Comparison of ENCODE assay signal across 11 cellular contexts in the genomic region with DNA sequence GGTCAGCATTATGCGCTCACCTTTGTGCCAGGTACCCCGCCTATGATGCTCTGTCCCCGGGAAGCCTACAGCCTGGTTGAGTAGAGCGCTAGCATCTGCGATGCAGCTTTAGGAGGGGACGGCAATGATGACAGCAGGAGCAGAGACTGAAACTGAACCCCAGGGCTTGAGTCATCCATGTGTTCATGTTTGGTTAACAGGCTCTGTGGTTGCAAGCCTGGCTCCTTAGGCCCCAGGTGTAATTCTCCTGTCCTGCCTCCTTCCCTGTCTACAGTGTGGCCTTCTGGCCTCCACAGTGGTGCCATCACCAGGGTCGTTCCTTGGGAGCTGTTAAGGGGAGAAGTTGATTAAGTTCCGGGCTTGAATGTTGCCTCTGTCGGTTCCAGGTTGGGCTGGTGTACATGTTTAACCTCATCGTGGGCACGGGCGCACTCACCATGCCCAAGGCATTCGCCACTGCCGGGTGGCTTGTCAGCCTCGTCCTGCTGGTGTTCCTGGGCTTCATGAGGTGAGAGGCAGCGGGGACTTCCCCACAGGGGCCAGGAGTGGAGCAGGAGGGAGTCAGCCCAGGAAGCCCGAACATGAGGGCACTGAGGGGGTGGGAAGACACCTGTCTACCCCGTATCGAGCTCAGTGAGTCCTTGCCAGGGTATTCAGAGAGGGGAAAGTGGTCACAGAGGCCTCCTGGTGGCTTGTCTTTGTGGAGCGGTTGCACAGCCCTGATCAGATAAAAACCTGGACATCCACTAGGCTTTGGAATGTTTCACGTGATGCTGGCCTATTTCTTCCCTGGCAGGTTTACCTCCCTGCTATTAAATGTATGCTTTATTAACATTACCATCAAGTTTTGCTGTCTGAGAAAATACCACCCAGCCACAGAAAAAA. TPM values are rescaled to one million over a fixed set of nuclear protein-coding genes. Genes with fewer than 3 reads are reported as not detected.
DNase-seq lines count a peak whose midpoint lies in the region; ATAC-seq, FAIRE-seq and TF ChIP-seq lines count a peak whose summit lies in the region.
"Had no signal": no experiment of that assay in that cellular context is flagged by ENCODE, and none has a peak within 500 bp of the region (broad histone marks: within the 10 kb centered on the region; RNA-seq: fewer than 3 reads in every experiment).

No MANE protein-coding gene starts in this region.

- 91% methylated on average over 15 of the region's 21 CpGs for WGBS in HepG2 (ENCODE audit: low lambda C conversion rate)

- intact Hi-C loops in CD14-positive monocyte (cut with micrococcal nuclease) (no loop called here), HepG2 (cut with micrococcal nuclease; ENCODE audit: unreplicated experiment) (no loop called here), uterus (cut with DNase I; ENCODE audit: low total_unique reads) (no loop called here)

- H3K27me3 Mint-ChIP-seq in CD14-positive monocyte (ENCODE audit: low read depth in 3 of 3): peaks cover 0 to 1% (median 0%) of the 10 kb centered on the region in 3 donors
- H3K27me3 Mint-ChIP-seq in HFFc6 (ENCODE audit: insufficient read depth): no peaks in the 10 kb centered on the region; the same call in 1 of the 2 replicates
- H3K27me3 Mint-ChIP-seq in activated T-cell treated with anti-CD3 and anti-CD28 coated beads, Interleukin-2, amount 50 U/mL, for 72 hours (ENCODE audit: low read depth): no peaks in the 10 kb centered on the region

- TF ChIP-seq POLR2A in HepG2 (IDR thresholded peaks at IDR 0.05; ENCODE audit: insufficient read depth in 1 of 2, low read depth in 2 of 2, low read length in 2 of 2): no peak
- TF ChIP-seq POLR2A in uterus (IDR thresholded peaks at IDR 0.05): no peak

- FAIRE-seq in HepG2 (lab: Jason Lieb, UNC): no peak

- TF ChIP-seq EP300 in HepG2 (IDR thresholded peaks at IDR 0.05; ENCODE audit: low read depth in 2 of 2, low read length in 2 of 2) (no peak), HepG2 (CRISPR knock-in tag; IDR thresholded peaks at IDR 0.05; ENCODE audit: borderline replicate concordance) (no peak)

- 0 out of 2 replicates have a peak, but pooled peaks have one; percentile 14 for TF ChIP-seq RAD21 in HepG2 (CRISPR knock-in tag; IDR thresholded peaks at IDR 0.05)

- POLR2A ChIA-PET in HepG2 (lab: Yijun Ruan, JAX): no interaction called here

- H3K9me3 Mint-ChIP-seq in CD14-positive monocyte (no peaks in the 10 kb centered on the region), HFFc6 (no peaks in the 10 kb centered on the region)
- no peaks in the 10 kb centered on the region for H3K9me3 Mint-ChIP-seq in activated T-cell treated with anti-CD3 and anti-CD28 coated beads, Interleukin-2, amount 50 U/mL, for 72 hours

- H3K36me3 Mint-ChIP-seq in CD14-positive monocyte (peaks cover 75 to 81% of the 10 kb centered on the region in 2 donors), HFFc6 (ENCODE audit: low read depth) (0 out of 2 replicates have a peak, but pooled peaks cover 2% of the 10 kb centered on the region)
- H3K36me3 Mint-ChIP-seq in activated T-cell treated with anti-CD3 and anti-CD28 coated beads, Interleukin-2, amount 50 U/mL, for 72 hours (ENCODE audit: insufficient read depth in 2 of 2): peaks cover 0 to 5% of the 10 kb centered on the region in 2 donors

- H3K79me2 ChIP-seq in HepG2 (ENCODE audit: insufficient read depth, low read length): no peaks in the 10 kb centered on the region

- DNase-seq in CD14-positive monocyte (ENCODE audit: low spot score) (no peak), HFFc6 (no peak), HepG2 (ENCODE audit: low spot score) (no peak), NCI-H187 (lab: John Stamatoyannopoulos, UW) (no peak), uterus (no peak), foreskin fibroblast (no peak), amniotic stem cell (lab: John Stamatoyannopoulos, UW) (no peak)
- DNase-seq in activated T-cell treated with anti-CD3 and anti-CD28 coated beads, Interleukin-2, amount 50 U/mL, for 72 hours: peak; percentile 45 to 59
- DNase-seq: erythroblast had no signal

- in situ Hi-C loops in HepG2 (cut with HindIII; ENCODE audit: extremely low pct_ligation_motif_present, low pct_unique_long_range_greater_than_20kb): no loop called here

- H3K27ac ChIP-seq in HepG2 (ENCODE audit: extremely low read length, insufficient read depth, low read length) (no peak overlapping the region), uterus (no peak overlapping the region)
- H3K27ac ChIP-seq: right atrium auricular region, vagina had no signal

- H3K4me3 Mint-ChIP-seq in CD14-positive monocyte (peak overlapping the region in 1 of 2 donors; percentile 83), HFFc6 (no peak overlapping the region)
- H3K4me3 Mint-ChIP-seq in activated T-cell treated with anti-CD3 and anti-CD28 coated beads, Interleukin-2, amount 50 U/mL, for 72 hours: peak overlapping the region; percentile 61 to 63

- H3K4me1 ChIP-seq in HepG2 (ENCODE audit: insufficient read depth, low read length) (no peaks in the 10 kb centered on the region), uterus (no peaks in the 10 kb centered on the region)
- H3K4me1 ChIP-seq: right atrium auricular region, vagina had no signal

- H3K36me3 ChIP-seq in HepG2 (replicated peaks in 1 of 2; ENCODE audit: control insufficient read depth in 1 of 2, insufficient read depth in 2 of 2, low read length in 2 of 2) (peaks cover under 1 to 12% of the 10 kb centered on the region in 2 experiments; a peak in 4 of 5 replicates), uterus (no peaks in the 10 kb centered on the region)

- H3K4me2 ChIP-seq in HepG2 (ENCODE audit: low read depth, low read length): no peak overlapping the region

- no peaks in the 10 kb centered on the region for H3K9me3 ChIP-seq in HepG2 (ENCODE audit: low read length)
- H3K9me3 ChIP-seq in uterus: no peaks in the 10 kb centered on the region
- H3K9me3 ChIP-seq: right atrium auricular region, vagina had no signal

- no peaks in the 10 kb centered on the region for H3K27me3 ChIP-seq in HepG2 (ENCODE audit: control insufficient read depth in 1 of 2, insufficient read depth in 2 of 2, low read length in 2 of 2)
- H3K27me3 ChIP-seq in uterus: no peaks in the 10 kb centered on the region
- H3K27me3 ChIP-seq: right atrium auricular region, vagina had no signal

- H2AFZ ChIP-seq in HepG2 (ENCODE audit: low read length): no peak overlapping the region

- H3K4me1 Mint-ChIP-seq in CD14-positive monocyte: peaks cover 97% of the 10 kb centered on the region
- no peaks in the 10 kb centered on the region; the same call in 1 of the 2 replicates for H3K4me1 Mint-ChIP-seq in HFFc6 (ENCODE audit: low read depth)
- peaks cover 64% of the 10 kb centered on the region for H3K4me1 Mint-ChIP-seq in activated T-cell treated with anti-CD3 and anti-CD28 coated beads, Interleukin-2, amount 50 U/mL, for 72 hours (ENCODE audit: low read depth)

- H3K4me3 ChIP-seq in HepG2 (replicated peaks in 1 of 3; ENCODE audit: insufficient read depth in 1 of 3, low read depth in 2 of 3, low read length in 3 of 3) (no peak overlapping the region), uterus (no peak overlapping the region), foreskin fibroblast (ENCODE audit: low read depth in 1 of 2, low read length in 2 of 2) (no peak overlapping the region)
- H3K4me3 ChIP-seq: right atrium auricular region, vagina had no signal

- peak; percentile 23 for TF ChIP-seq CTCF in CD14-positive monocyte (IDR thresholded peaks at IDR 0.05)
- peak; percentile 39 for TF ChIP-seq CTCF in HFFc6 (IDR thresholded peaks at IDR 0.05)
- peak; percentile 50 for TF ChIP-seq CTCF in HepG2 (CRISPR knock-in tag; IDR thresholded peaks at IDR 0.05)
- no peak for TF ChIP-seq CTCF in uterus (IDR thresholded peaks at IDR 0.05)
- TF ChIP-seq CTCF in foreskin fibroblast (IDR thresholded peaks at IDR 0.05; ENCODE audit: low read depth, low read length): no peak

- ATAC-seq in activated T-cell treated with anti-CD3 and anti-CD28 coated beads, Interleukin-2, amount 50 U/mL, for 72 hours (replicated peaks in 1 of 2): peak; percentile 84 to 90
- ATAC-seq in HepG2: peak; percentile 49

- BruUV-seq in HepG2 (replicated peaks; lab: Mats Ljungman, UMichigan): no TSS peak

- H4K20me1 ChIP-seq in HepG2 (ENCODE audit: insufficient read depth, low read length): no peaks in the 10 kb centered on the region

- H3K27ac Mint-ChIP-seq in CD14-positive monocyte (peak overlapping the region; percentile 93 to 100 (median 97)), HFFc6 (no peak overlapping the region)
- H3K27ac Mint-ChIP-seq in activated T-cell treated with anti-CD3 and anti-CD28 coated beads, Interleukin-2, amount 50 U/mL, for 72 hours: no peak overlapping the region

- CTCF ChIA-PET in HepG2 (lab: Yijun Ruan, JAX; ENCODE audit: low intra/inter-chr PET ratio, low total read pairs): interaction anchor here (1.2 to 1.8 kb wide), 2 partner anchors 37 to 40 kb away, joined by 3 to 7 read pairs; a partner anchor contains a TSS

- no peak overlapping the region for H3K9ac ChIP-seq in HepG2 (ENCODE audit: insufficient read depth, low read depth, low read length)

RNA-seq across cellular contexts. Expression of a gene that starts 9.2 kb away (rescaled TPM):
- 1 to 10 TPM; 7.1 to 7.8 TPM for polyA plus RNA-seq in CD14-positive monocyte
- total RNA-seq in HFFc6 (2021; fragmentation: NEBNext Ultra II Directional; extraction: Animal tissue kit (Norgen Biotek cat#: 25700)): 10 to 100 TPM; 40.9 to 50.7 (median 46.6) TPM
- 10 to 100 TPM; 49.7 to 58.4 TPM for total RNA-seq in activated T-cell treated with anti-CD3 and anti-CD28 coated beads, Interleukin-2, amount 50 U/mL, for 72 hours
- total RNA-seq in HepG2 (2016; rRNA removed; fragmentation: Illumina TruSeq; extraction: Trizol): 37.6 and 44.2 TPM in 2 replicates
- 16.5 and 18.6 TPM in 2 replicates for total RNA-seq in HepG2 (2016; cell fraction: cytosol; rRNA removed; fragmentation: Illumina TruSeq; extraction: Trizol; ENCODE audit: low read depth)
- 38.7 and 44.6 TPM in 2 replicates for total RNA-seq in HepG2 (2016; cell fraction: insoluble cytoplasmic fraction; rRNA removed; fragmentation: Illumina TruSeq; extraction: Trizol)
- 25.6 and 29.9 TPM in 2 replicates for total RNA-seq in HepG2 (2016; cell fraction: membrane; rRNA removed; fragmentation: Illumina TruSeq; extraction: Trizol)
- 44.5 and 46.0 TPM in 2 replicates for total RNA-seq in HepG2 (2016; cell fraction: nucleus; rRNA removed; fragmentation: Illumina TruSeq; extraction: Trizol)
- polyA plus RNA-seq in HepG2 (2011; rRNA removed): 39.7 and 49.8 TPM in 2 replicates
- polyA plus RNA-seq in HepG2 (2011; cell fraction: cytosol; rRNA removed): 37.1 and 45.5 TPM in 2 replicates
- 152 and 183 TPM in 2 replicates for polyA plus RNA-seq in HepG2 (2011; cell fraction: nucleus; rRNA removed)
- 37.3 and 50.6 TPM in 2 replicates for polyA plus RNA-seq in HepG2 (2012)
- 8.7 and 8.9 TPM in 2 replicates for polyA plus RNA-seq in HepG2 (2016; cell fraction: cytosol; fragmentation: Illumina TruSeq; extraction: Trizol; ENCODE audit: low read depth)
- 35.3 and 35.8 TPM in 2 replicates for polyA plus RNA-seq in HepG2 (2016; cell fraction: insoluble cytoplasmic fraction; fragmentation: Illumina TruSeq; extraction: Trizol; ENCODE audit: low read depth)
- 17.6 and 19.9 TPM in 2 replicates for polyA plus RNA-seq in HepG2 (2016; cell fraction: membrane; fragmentation: Illumina TruSeq; extraction: Trizol; ENCODE audit: low read depth)
- polyA plus RNA-seq in HepG2 (2016; cell fraction: nucleus; fragmentation: Illumina TruSeq; extraction: Trizol; ENCODE audit: insufficient read depth, low read depth): 74.0 and 80.9 TPM in 2 replicates
- polyA minus RNA-seq in HepG2 (2011; rRNA and poly(A)+ RNA removed; ENCODE audit: low replicate concordance): 32.3 and 53.7 TPM in 2 replicates
- 12.7 and 14.7 TPM in 2 replicates for polyA minus RNA-seq in HepG2 (2011; cell fraction: cytosol; rRNA and poly(A)+ RNA removed)
- polyA minus RNA-seq in HepG2 (2011; cell fraction: nucleus; rRNA and poly(A)+ RNA removed): 56.3 and 64.3 TPM in 2 replicates
- 10 to 100 TPM in 3 of 4 donors, 1 to 10 TPM in 1; 5.4 to 53.3 (median 33.9) TPM for total RNA-seq in uterus

RNA-seq across cellular contexts. Expression of a gene that starts 36.9 kb away (rescaled TPM):
- polyA plus RNA-seq in CD14-positive monocyte (100 to 1,000 TPM; 131 to 149 TPM), HepG2 (2011; rRNA removed) (266 and 269 TPM in 2 replicates)
- 10 to 100 TPM; 15.7 to 18.9 (median 17.5) TPM for total RNA-seq in HFFc6 (2021; fragmentation: NEBNext Ultra II Directional; extraction: Animal tissue kit (Norgen Biotek cat#: 25700))
- 10 to 100 TPM; 78.8 to 81.2 TPM for total RNA-seq in activated T-cell treated with anti-CD3 and anti-CD28 coated beads, Interleukin-2, amount 50 U/mL, for 72 hours
- total RNA-seq in HepG2 (2016; rRNA removed; fragmentation: Illumina TruSeq; extraction: Trizol) (138 and 169 TPM in 2 replicates), uterus (10 to 100 TPM in 3 of 4 donors, 1 to 10 TPM in 1; 3.3 to 16.9 (median 12.0) TPM)
- total RNA-seq in HepG2 (2016; cell fraction: cytosol; rRNA removed; fragmentation: Illumina TruSeq; extraction: Trizol; ENCODE audit: low read depth): 27.0 and 28.2 TPM in 2 replicates
- 118 and 171 TPM in 2 replicates for total RNA-seq in HepG2 (2016; cell fraction: insoluble cytoplasmic fraction; rRNA removed; fragmentation: Illumina TruSeq; extraction: Trizol)
- total RNA-seq in HepG2 (2016; cell fraction: membrane; rRNA removed; fragmentation: Illumina TruSeq; extraction: Trizol): 64.4 and 79.9 TPM in 2 replicates
- total RNA-seq in HepG2 (2016; cell fraction: nucleus; rRNA removed; fragmentation: Illumina TruSeq; extraction: Trizol): 75.3 and 85.2 TPM in 2 replicates
- polyA plus RNA-seq in HepG2 (2011; cell fraction: cytosol; rRNA removed): 232 and 243 TPM in 2 replicates
- 152 and 164 TPM in 2 replicates for polyA plus RNA-seq in HepG2 (2011; cell fraction: nucleus; rRNA removed)
- polyA plus RNA-seq in HepG2 (2012): 209 and 226 TPM in 2 replicates
- 52.4 and 55.7 TPM in 2 replicates for polyA plus RNA-seq in HepG2 (2016; cell fraction: cytosol; fragmentation: Illumina TruSeq; extraction: Trizol; ENCODE audit: low read depth)
- polyA plus RNA-seq in HepG2 (2016; cell fraction: insoluble cytoplasmic fraction; fragmentation: Illumina TruSeq; extraction: Trizol; ENCODE audit: low read depth): 275 and 359 TPM in 2 replicates
- polyA plus RNA-seq in HepG2 (2016; cell fraction: membrane; fragmentation: Illumina TruSeq; extraction: Trizol; ENCODE audit: low read depth): 109 and 126 TPM in 2 replicates
- polyA plus RNA-seq in HepG2 (2016; cell fraction: nucleus; fragmentation: Illumina TruSeq; extraction: Trizol; ENCODE audit: insufficient read depth, low read depth): 248 and 253 TPM in 2 replicates
- polyA minus RNA-seq in HepG2 (2011; rRNA and poly(A)+ RNA removed; ENCODE audit: low replicate concordance): 92.0 and 295 TPM in 2 replicates
- polyA minus RNA-seq in HepG2 (2011; cell fraction: cytosol; rRNA and poly(A)+ RNA removed): 130 and 139 TPM in 2 replicates
- 62.8 and 68.1 TPM in 2 replicates for polyA minus RNA-seq in HepG2 (2011; cell fraction: nucleus; rRNA and poly(A)+ RNA removed)

RNA-seq across cellular contexts. Expression of a gene that starts 48.3 kb away (rescaled TPM):
- 10 to 100 TPM; 26.8 to 40.9 TPM for polyA plus RNA-seq in CD14-positive monocyte
- total RNA-seq in HFFc6 (2021; fragmentation: NEBNext Ultra II Directional; extraction: Animal tissue kit (Norgen Biotek cat#: 25700)): under 1 TPM in 3 of 6 experiments, not detected in 3; 0.11 to 0.28 (median 0.12) TPM
- 10 to 100 TPM; 13.6 to 18.1 TPM for total RNA-seq in activated T-cell treated with anti-CD3 and anti-CD28 coated beads, Interleukin-2, amount 50 U/mL, for 72 hours
- total RNA-seq in HepG2 (2016; rRNA removed; fragmentation: Illumina TruSeq; extraction: Trizol): 0.91 and 1.1 TPM in 2 replicates
- total RNA-seq in HepG2 (2016; cell fraction: cytosol; rRNA removed; fragmentation: Illumina TruSeq; extraction: Trizol; ENCODE audit: low read depth): 0.30 TPM in 1 of 2 replicates, not detected in the other
- 0.73 and 1.0 TPM in 2 replicates for total RNA-seq in HepG2 (2016; cell fraction: insoluble cytoplasmic fraction; rRNA removed; fragmentation: Illumina TruSeq; extraction: Trizol)
- total RNA-seq in HepG2 (2016; cell fraction: membrane; rRNA removed; fragmentation: Illumina TruSeq; extraction: Trizol): 0.83 and 0.93 TPM in 2 replicates
- 0.96 and 1.3 TPM in 2 replicates for total RNA-seq in HepG2 (2016; cell fraction: nucleus; rRNA removed; fragmentation: Illumina TruSeq; extraction: Trizol)
- 3.7 and 4.7 TPM in 2 replicates for polyA plus RNA-seq in HepG2 (2011; rRNA removed)
- 2.1 and 2.8 TPM in 2 replicates for polyA plus RNA-seq in HepG2 (2011; cell fraction: cytosol; rRNA removed)
- 7.0 and 8.4 TPM in 2 replicates for polyA plus RNA-seq in HepG2 (2011; cell fraction: nucleus; rRNA removed)
- polyA plus RNA-seq in HepG2 (2012): 1.8 and 2.4 TPM in 2 replicates
- polyA plus RNA-seq in HepG2 (2016; cell fraction: cytosol; fragmentation: Illumina TruSeq; extraction: Trizol; ENCODE audit: low read depth): 0.18 and 0.22 TPM in 2 replicates
- polyA plus RNA-seq in HepG2 (2016; cell fraction: insoluble cytoplasmic fraction; fragmentation: Illumina TruSeq; extraction: Trizol; ENCODE audit: low read depth): 0.83 and 0.93 TPM in 2 replicates
- 0.48 and 0.49 TPM in 2 replicates for polyA plus RNA-seq in HepG2 (2016; cell fraction: membrane; fragmentation: Illumina TruSeq; extraction: Trizol; ENCODE audit: low read depth)
- polyA plus RNA-seq in HepG2 (2016; cell fraction: nucleus; fragmentation: Illumina TruSeq; extraction: Trizol; ENCODE audit: insufficient read depth, low read depth): 2.4 and 2.8 TPM in 2 replicates
- 2.2 TPM in 1 of 2 replicates, not detected in the other for polyA minus RNA-seq in HepG2 (2011; rRNA and poly(A)+ RNA removed; ENCODE audit: low replicate concordance)
- polyA minus RNA-seq in HepG2 (2011; cell fraction: cytosol; rRNA and poly(A)+ RNA removed): 0.70 and 2.0 TPM in 2 replicates
- 1.4 and 1.7 TPM in 2 replicates for polyA minus RNA-seq in HepG2 (2011; cell fraction: nucleus; rRNA and poly(A)+ RNA removed)
- 1 to 10 TPM in 3 of 4 donors, under 1 TPM in 1; under 0.01 to 5.0 (median 1.7) TPM for total RNA-seq in uterus

Comparison
In these comparisons a context has a peak if more than half of its experiments do, and no peak if none do; other contexts are left out.
1. DNase-seq: peak in activated T-cell treated with anti-CD3 and anti-CD28 coated beads, Interleukin-2, amount 50 U/mL, for 72 hours (2 of 2); none in CD14-positive monocyte (single experiment), HFFc6 (single experiment), HepG2 (single experiment), NCI-H187 (0 of 2), uterus (0 of 2), foreskin fibroblast (0 of 2) and amniotic stem cell (single experiment).
2. H3K27ac Mint-ChIP-seq: peak in CD14-positive monocyte (7 of 7); none in HFFc6 (single experiment) and activated T-cell treated with anti-CD3 and anti-CD28 coated beads, Interleukin-2, amount 50 U/mL, for 72 hours (single experiment).
3. CTCF ChIP-seq: peak in CD14-positive monocyte (single experiment), HFFc6 (single experiment) and HepG2 (single experiment); none in uterus (0 of 4) and foreskin fibroblast (single experiment).